Comparison of ENCODE assay signal across 22 cellular contexts in the genomic region with DNA sequence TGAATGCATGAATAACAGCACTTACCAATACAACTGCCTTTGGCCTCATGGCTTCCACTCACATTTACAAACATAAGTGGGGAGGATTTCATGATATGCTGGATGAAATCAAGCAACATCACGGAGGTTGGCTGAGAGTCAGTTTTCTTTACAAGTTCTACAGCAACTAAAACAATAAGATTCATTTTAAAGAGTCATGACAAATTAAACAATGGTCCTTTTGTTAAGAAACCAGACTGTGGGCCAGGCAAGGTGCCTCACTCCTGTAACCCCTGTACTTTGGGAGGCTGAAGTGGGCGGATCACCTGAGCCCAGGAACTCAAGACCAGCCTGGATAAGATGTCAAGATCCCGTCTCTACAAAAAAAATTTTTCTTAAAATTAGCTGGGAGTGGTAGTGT.
"Had no signal": no experiment of that assay in that cellular context is flagged by ENCODE, and none has a peak within 500 bp of the region (broad histone marks: within the 10 kb centered on the region; RNA-seq: fewer than 3 reads in every experiment).

No MANE protein-coding gene starts in this region.

- H3K9me3 ChIP-seq: colonic mucosa, gastrocnemius medialis, pancreas, psoas muscle, tibial nerve had no signal

- H3K4me3 ChIP-seq: colonic mucosa, dorsolateral prefrontal cortex, gastrocnemius medialis, pancreas, psoas muscle, tibial nerve had no signal

- H3K4me1 ChIP-seq: colonic mucosa, gastrocnemius medialis, pancreas, psoas muscle, tibial nerve had no signal

- H3K27me3 ChIP-seq: colonic mucosa, dorsolateral prefrontal cortex, gastrocnemius medialis, pancreas, tibial nerve had no signal

- H3K27ac ChIP-seq: colonic mucosa, dorsolateral prefrontal cortex, gastrocnemius medialis, pancreas, psoas muscle, tibial nerve had no signal

- DNase-seq: activated B cell treated with CpG ODN at 0.5 μM for 24 hours; activated CD4-positive, alpha-beta T cell treated with anti-CD3 and anti-CD28 coated beads for 36 hours; activated CD4-positive, alpha-beta T cell treated with anti-CD3 and anti-CD28 coated beads, Interleukin-2, amount 50 U/mL, for 4 hours; activated naive CD4-positive, alpha-beta T cell treated with Interleukin-2 at 50 U/mL for 16 hours; activated naive CD8-positive, alpha-beta T cell treated with anti-CD3 and anti-CD28 coated beads for 36 hours; activated T-cell treated with anti-CD3 and anti-CD28 coated beads, Interleukin-2, amount 50 U/mL, for 48 hours; colonic mucosa; dorsolateral prefrontal cortex; effector memory CD8-positive, alpha-beta T cell; gastrocnemius medialis; hippocampal formation; left ventricle myocardium superior; nephron progenitor cell; pancreas; psoas muscle; right cardiac atrium; stimulated activated CD4-positive, alpha-beta T cell treated with anti-CD3 and anti-CD28 coated beads, Interleukin-4, amount 100 ng/mL, for 24 hours; substantia nigra had no signal

- H3K36me3 ChIP-seq: colonic mucosa, pancreas had no signal

- ATAC-seq: activated CD4-positive, alpha-beta T cell treated with anti-CD3 and anti-CD28 coated beads for 36 hours; effector memory CD8-positive, alpha-beta T cell; esophagus mucosa; gastrocnemius medialis; left ventricle myocardium superior; pancreas; psoas muscle; right cardiac atrium had no signal

- FAIRE-seq: astrocyte, endothelial cell of umbilical vein, pancreas had no signal
